ENCODE assay signal across 9 cellular contexts in genomic region chr15:41512512-41513281, GRCh38. TPM values are rescaled to one million over a fixed set of nuclear protein-coding genes. Genes with fewer than 3 reads are reported as not detected.
DNase-seq lines count a peak whose midpoint lies in the region; ATAC-seq, FAIRE-seq and TF ChIP-seq lines count a peak whose summit lies in the region.
"Had no signal": no experiment of that assay in that cellular context is flagged by ENCODE, and none has a peak within 500 bp of the region (broad histone marks: within the 10 kb centered on the region; RNA-seq: fewer than 3 reads in every experiment).

No MANE protein-coding gene starts in this region.

- intact Hi-C loops in lower leg skin (cut with DNase I; ENCODE audit: low total_unique reads), result no loop called here

- TF ChIP-seq POLR2A in lower leg skin (IDR thresholded peaks at IDR 0.05) (no peak), GM12892 (IDR thresholded peaks at IDR 0.05; ENCODE audit: low read depth, low read length) (no peak)

- DNase-seq in CD1c-positive myeloid dendritic cell (ENCODE audit: extremely low spot score), result peak; percentile 46
- DNase-seq in Karpas-422, result no peak
- DNase-seq in astrocyte of the cerebellum (ENCODE audit: low read depth), result no peak
- DNase-seq in lower leg skin (ENCODE audit: low spot score in 2 of 2), result no peak
- no peak for DNase-seq in GM12892 (ENCODE audit: insufficient read length)

- no peak for FAIRE-seq in GM12892 (lab: Jason Lieb, UNC)
- FAIRE-seq: bronchial epithelial cell had no signal

- TF ChIP-seq CTCF in astrocyte of the cerebellum (IDR thresholded peaks at IDR 0.05; ENCODE audit: low read depth, low read length, missing control alignments) (no peak), lower leg skin (IDR thresholded peaks at IDR 0.05) (no peak)

- H2AFZ ChIP-seq in Karpas-422 (ENCODE audit: low read length), result peak overlapping the region; percentile 80; the same call in 1 of the 2 replicates

- H3K79me2 ChIP-seq in Karpas-422 (ENCODE audit: low read length), result no peaks in the 10 kb centered on the region

- 3 to 5% methylated on average over 45 to 58 of the region's 60 CpGs for WGBS in lower leg skin, 2 donors
- 8% methylated on average over 60 of the region's 60 CpGs for WGBS in thymus

- H3K36me3 ChIP-seq in Karpas-422 (ENCODE audit: insufficient read depth, low read length) (no peaks in the 10 kb centered on the region), thymus (ENCODE audit: control insufficient read depth, insufficient read depth) (peaks cover 7% of the 10 kb centered on the region)

- H3K9me3 ChIP-seq in Karpas-422 (ENCODE audit: low read length), result no peaks in the 10 kb centered on the region
- no peaks in the 10 kb centered on the region for H3K9me3 ChIP-seq in thymus (ENCODE audit: control insufficient read depth)

- no peaks in the 10 kb centered on the region for H3K9me2 ChIP-seq in Karpas-422 (replicated peaks; ENCODE audit: insufficient read depth, low read length)

- H3K4me2 ChIP-seq in Karpas-422 (ENCODE audit: low read depth, low read length, poor library complexity, severe bottlenecking), result peak overlapping the region; percentile 85

- H3K4me1 ChIP-seq in Karpas-422 (ENCODE audit: low read length) (peaks cover 12% of the 10 kb centered on the region), thymus (ENCODE audit: control insufficient read depth, insufficient read depth, low read length) (peaks cover 11% of the 10 kb centered on the region)

- no peaks in the 10 kb centered on the region for H4K20me1 ChIP-seq in Karpas-422 (ENCODE audit: insufficient read depth, low read depth, low read length)

- in situ Hi-C loops in astrocyte of the cerebellum (cut with HindIII; ENCODE audit: low sequenced_read_pairs), result no loop called here

- peak overlapping the region; percentile 63 for H3K9ac ChIP-seq in Karpas-422 (ENCODE audit: low read length)

- peak overlapping the region; percentile 70 for H3K4me3 ChIP-seq in Karpas-422 (ENCODE audit: low read length)
- H3K4me3 ChIP-seq in astrocyte of the cerebellum (ENCODE audit: low read depth, low read length), result peak overlapping the region; percentile 28
- H3K4me3 ChIP-seq in lower leg skin (ENCODE audit: low read depth, poor library complexity, severe bottlenecking), result peak overlapping the region; percentile 9
- peak overlapping the region; percentile 29 for H3K4me3 ChIP-seq in thymus (ENCODE audit: low read length)

- no peak overlapping the region for H3K27ac ChIP-seq in Karpas-422 (ENCODE audit: low read length)
- H3K27ac ChIP-seq in thymus (ENCODE audit: low read depth), result no peak overlapping the region

- no peak for ATAC-seq in GM21360 (IDR thresholded peaks at IDR 0.05; ENCODE audit: unreplicated experiment)
- no peak for ATAC-seq in HG02642 (IDR thresholded peaks at IDR 0.05; ENCODE audit: poor library complexity, unreplicated experiment)

- H3K27me3 ChIP-seq in Karpas-422 (ENCODE audit: low read length) (no peaks in the 10 kb centered on the region), thymus (ENCODE audit: control insufficient read depth, insufficient read depth) (peaks cover 45% of the 10 kb centered on the region)

RNA-seq across cellular contexts. Expression of gene LTK, which starts 0.9 kb away (rescaled TPM):
- 0.78 and 1.7 TPM in 2 replicates for total RNA-seq in Karpas-422 (2014; rRNA removed; shearing (Covaris generic); ENCODE audit: low replicate concordance)
- under 1 TPM in 3 of 4 donors, not detected in 1; 0.46 to 0.54 (median 0.52) TPM for total RNA-seq in lower leg skin
- 0.66 TPM for polyA plus RNA-seq in thymus
- polyA plus RNA-seq in GM12892 (2012; ENCODE audit: missing spikeins), result 0.08 TPM
- total RNA-seq: bronchial epithelial cell had no signal

RNA-seq across cellular contexts. Expression of gene ITPKA, which starts 19.0 kb away (rescaled TPM):
- total RNA-seq in Karpas-422 (2014; rRNA removed; shearing (Covaris generic); ENCODE audit: low replicate concordance), result not detected in 2 replicates
- total RNA-seq in lower leg skin, result 1 to 10 TPM in 2 of 4 donors, not detected in 2; 1.6 to 3.7 TPM
- polyA plus RNA-seq in thymus, result 0.66 TPM
- 0.45 TPM for polyA plus RNA-seq in GM12892 (2012; ENCODE audit: missing spikeins)

RNA-seq across cellular contexts. Expression of gene RPAP1, which starts 31.4 kb away (rescaled TPM):
- total RNA-seq in Karpas-422 (2014; rRNA removed; shearing (Covaris generic); ENCODE audit: low replicate concordance), result 17.4 and 26.2 TPM in 2 replicates
- total RNA-seq in lower leg skin, result 10 to 100 TPM; 15.1 to 58.5 (median 41.0) TPM
- polyA plus RNA-seq in thymus, result 11.5 TPM
- 16.4 TPM for polyA plus RNA-seq in GM12892 (2012; ENCODE audit: missing spikeins)

RNA-seq across cellular contexts. Expression of gene TYRO3, which starts 46.3 kb away (rescaled TPM):
- total RNA-seq in Karpas-422 (2014; rRNA removed; shearing (Covaris generic); ENCODE audit: low replicate concordance), result 0.37 and 1.1 TPM in 2 replicates
- total RNA-seq in lower leg skin, result 10 to 100 TPM; 28.7 to 52.4 (median 29.8) TPM
- 1.5 TPM for polyA plus RNA-seq in thymus
- polyA plus RNA-seq in GM12892 (2012; ENCODE audit: missing spikeins), result 0.13 TPM

Comparison
In these comparisons a context has a peak if more than half of its experiments do, and no peak if none do; other contexts are left out.
1. H3K4me3 ChIP-seq: peak in every context shown above with its lines; median percentile 70 in Karpas-422; 29 in thymus; 28 in astrocyte of the cerebellum; 9 in lower leg skin.